ENCODE assay signal across 27 cellular contexts in genomic region chr18:78129260-78129659, GRCh38.
"Had no signal": no experiment of that assay in that cellular context is flagged by ENCODE, and none has a peak within 500 bp of the region (broad histone marks: within the 10 kb centered on the region; RNA-seq: fewer than 3 reads in every experiment).

No MANE protein-coding gene starts in this region.

- DNase-seq: cortex of kidney; effector CD8-positive, alpha-beta T cell; effector memory CD8-positive, alpha-beta T cell; endodermal cell; erythroblast; esophagus squamous epithelium; foreskin fibroblast; foreskin melanocyte; gastrocnemius medialis; glutamatergic neuron; heart right ventricle; hippocampal formation; left cardiac atrium; left lung; left ventricle myocardium superior; lower lobe of right lung; mesenchymal stem cell; mucosa of descending colon; naive B cell had no signal

- H3K36me3 Mint-ChIP-seq: mesothelial cell of epicardium, naive B cell had no signal

- H3K9me3 ChIP-seq: esophagus squamous epithelium, gastrocnemius medialis, lower lobe of right lung had no signal

- H3K4me1 Mint-ChIP-seq: naive B cell had no signal

- H3K4me1 ChIP-seq: esophagus squamous epithelium, gastrocnemius medialis, heart right ventricle, left lung had no signal

- H3K4me3 ChIP-seq: esophagus squamous epithelium, gastrocnemius medialis, heart right ventricle, left lung, lower lobe of right lung, mucosa of descending colon had no signal

- FAIRE-seq: colon, endometrium, islet of Langerhans, keratinocyte had no signal

- H3K27ac ChIP-seq: epithelial cell of prostate, esophagus squamous epithelium, gastrocnemius medialis, heart right ventricle, left lung, lower lobe of right lung had no signal

- H3K36me3 ChIP-seq: esophagus squamous epithelium, gastrocnemius medialis, heart right ventricle, left lung, lower lobe of right lung had no signal

- H3K27ac Mint-ChIP-seq: dendritic cell treated with granulocyte-macrophage colony-stimulating factor and Interleukin-4, amounts not matched to agents 40 ng/mL and 50 ng/mL, for 4 days; effector memory CD8-positive, alpha-beta T cell; endodermal cell; mesothelial cell of epicardium had no signal

- H3K27me3 Mint-ChIP-seq: dendritic cell treated with granulocyte-macrophage colony-stimulating factor and Interleukin-4, amounts not matched to agents 40 ng/mL and 50 ng/mL, for 4 days had no signal

- H3K4me3 Mint-ChIP-seq: dendritic cell treated with granulocyte-macrophage colony-stimulating factor and Interleukin-4, amounts not matched to agents 40 ng/mL and 50 ng/mL, for 4 days; effector memory CD8-positive, alpha-beta T cell; endodermal cell; mesothelial cell of epicardium had no signal

- H3K9me3 Mint-ChIP-seq: endodermal cell had no signal

- ATAC-seq: effector memory CD8-positive, alpha-beta T cell; esophagus mucosa; gastrocnemius medialis; heart right ventricle; left cardiac atrium; left lung; left ventricle myocardium superior; lower lobe of right lung; mucosa of descending colon had no signal

- H3K27me3 ChIP-seq: gastrocnemius medialis had no signal
